ENCODE assay signal across 32 cellular contexts in the genomic region with DNA sequence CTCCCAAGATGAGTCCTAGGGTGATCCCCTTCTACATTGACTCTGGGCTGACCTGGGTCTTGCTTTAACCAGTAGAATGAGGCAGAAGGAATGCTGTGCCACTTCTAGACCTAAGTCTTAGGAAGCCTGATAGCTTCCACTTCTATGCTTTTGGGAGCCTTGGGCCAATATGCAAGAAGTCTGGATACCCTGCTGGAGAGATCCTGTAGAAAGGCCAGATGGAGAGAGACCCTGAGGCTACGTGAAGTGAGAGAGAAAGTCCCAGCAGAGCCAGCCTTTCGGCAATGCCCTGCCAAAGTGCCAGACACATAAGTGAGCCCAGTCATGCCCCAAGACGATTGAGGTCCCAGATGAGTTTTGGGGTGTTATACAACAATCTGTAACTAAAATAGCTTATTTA. TPM values are rescaled to one million over a fixed set of nuclear protein-coding genes. Genes with fewer than 3 reads are reported as not detected.
"Had no signal": no experiment of that assay in that cellular context is flagged by ENCODE, and none has a peak within 500 bp of the region (broad histone marks: within the 10 kb centered on the region; RNA-seq: fewer than 3 reads in every experiment).

No MANE protein-coding gene starts in this region.

- H3K4me3 Mint-ChIP-seq: activated CD4-positive, alpha-beta memory T cell treated with anti-CD3 and anti-CD28 coated beads for 36 hours; activated CD4-positive, alpha-beta T cell treated with anti-CD3 and anti-CD28 coated beads, Interleukin-2, amount 10 ng/mL, durations not matched to agents 7 days and 5 days; activated naive CD8-positive, alpha-beta T cell treated with anti-CD3 and anti-CD28 coated beads, Interleukin-2, amount 50 U/mL, for 24 hours; activated T-cell treated with anti-CD3 and anti-CD28 coated beads, Interleukin-2, amount 50 U/mL, for 4 hours; T-helper 17 cell had no signal

- ATAC-seq: activated naive CD4-positive, alpha-beta T cell treated with anti-CD3 and anti-CD28 coated beads, Interleukin-2, amount 50 U/mL, for 72 hours; activated naive CD8-positive, alpha-beta T cell treated with anti-CD3 and anti-CD28 coated beads, Interleukin-2, amount 50 U/mL, for 24 hours; activated T-cell treated with anti-CD3 and anti-CD28 coated beads, Interleukin-2, amount 50 U/mL, for 4 hours; body of pancreas; T-helper 17 cell had no signal

- DNase-seq: activated CD4-positive, alpha-beta memory T cell treated with anti-CD3 and anti-CD28 coated beads for 36 hours; activated CD4-positive, alpha-beta T cell treated with anti-CD3 and anti-CD28 coated beads, Interleukin-2, amount 10 ng/mL, durations not matched to agents 7 days and 5 days; activated CD4-positive, CD25-positive, alpha-beta regulatory T cell; activated CD8-positive, alpha-beta memory T cell treated with anti-CD3 and anti-CD28 coated beads for 24 hours; activated effector memory CD4-positive, alpha-beta T cell treated with anti-CD3 and anti-CD28 coated beads, Interleukin-2, amount 50 U/mL, for 16 hours; activated naive CD4-positive, alpha-beta T cell treated with Interleukin-2 at 50 U/mL for 16 hours; activated naive CD8-positive, alpha-beta T cell treated with anti-CD3 and anti-CD28 coated beads, Interleukin-2, amount 50 U/mL, for 24 hours; activated T-cell treated with anti-CD3 and anti-CD28 coated beads, Interleukin-2, amount 50 U/mL, for 4 hours; amniotic stem cell; body of pancreas; central memory CD4-positive, alpha-beta T cell; Kasumi-1; NCI-H1092; NCI-H1417; NCI-H1930; NCI-H2171; NCI-H226; NCI-H526; NCI-H774; NK-92 treated with Interleukin-12 subunit alpha and Interleukin-12 subunit beta, amount 100 ng/mL, for 24 hours; OCI-M1; Peyer's patch; SHP77; T-helper 17 cell; T-helper 9 cell had no signal

- H3K36me3 Mint-ChIP-seq: activated CD4-positive, alpha-beta memory T cell treated with anti-CD3 and anti-CD28 coated beads for 36 hours; activated naive CD4-positive, alpha-beta T cell treated with anti-CD3 and anti-CD28 coated beads, Interleukin-2, amount 50 U/mL, for 72 hours had no signal

- H3K9me3 ChIP-seq: ascending aorta, body of pancreas, Peyer's patch had no signal

- H3K4me3 ChIP-seq: ascending aorta, body of pancreas, Peyer's patch had no signal

- H3K9me3 Mint-ChIP-seq: activated CD4-positive, alpha-beta memory T cell treated with anti-CD3 and anti-CD28 coated beads for 36 hours; activated naive CD4-positive, alpha-beta T cell treated with anti-CD3 and anti-CD28 coated beads, Interleukin-2, amount 50 U/mL, for 72 hours; activated naive CD8-positive, alpha-beta T cell treated with anti-CD3 and anti-CD28 coated beads, Interleukin-2, amount 50 U/mL, for 24 hours; activated T-cell treated with anti-CD3 and anti-CD28 coated beads, Interleukin-2, amount 50 U/mL, for 4 hours had no signal

- H3K36me3 ChIP-seq: ascending aorta, Peyer's patch had no signal

- H3K27ac Mint-ChIP-seq: activated CD4-positive, alpha-beta memory T cell treated with anti-CD3 and anti-CD28 coated beads for 36 hours; activated CD4-positive, alpha-beta T cell treated with anti-CD3 and anti-CD28 coated beads, Interleukin-2, amount 10 ng/mL, durations not matched to agents 7 days and 5 days; activated naive CD4-positive, alpha-beta T cell treated with anti-CD3 and anti-CD28 coated beads, Interleukin-2, amount 50 U/mL, for 72 hours; activated naive CD8-positive, alpha-beta T cell treated with anti-CD3 and anti-CD28 coated beads, Interleukin-2, amount 50 U/mL, for 24 hours; T-helper 17 cell had no signal

- H3K27ac ChIP-seq: ascending aorta, body of pancreas, Peyer's patch had no signal

- H3K27me3 ChIP-seq: ascending aorta, Peyer's patch had no signal

- FAIRE-seq: bronchial epithelial cell, TTC549 had no signal

- H3K4me1 ChIP-seq: ascending aorta had no signal

RNA-seq across cellular contexts. Expression of a gene that starts 1.7 kb away (rescaled TPM):
- total RNA-seq: activated CD4-positive, alpha-beta memory T cell treated with anti-CD3 and anti-CD28 coated beads for 36 hours; activated CD4-positive, alpha-beta T cell treated with anti-CD3 and anti-CD28 coated beads, Interleukin-2, amount 10 ng/mL, durations not matched to agents 7 days and 5 days; activated naive CD4-positive, alpha-beta T cell treated with anti-CD3 and anti-CD28 coated beads, Interleukin-2, amount 50 U/mL, for 72 hours; activated T-cell treated with anti-CD3 and anti-CD28 coated beads, Interleukin-2, amount 50 U/mL, for 4 hours; bronchial epithelial cell; NCI-H460; T-helper 17 cell had no signal

RNA-seq across cellular contexts. Expression of a gene that starts 40.3 kb away (rescaled TPM):
- total RNA-seq: activated CD4-positive, alpha-beta memory T cell treated with anti-CD3 and anti-CD28 coated beads for 36 hours; activated CD4-positive, alpha-beta T cell treated with anti-CD3 and anti-CD28 coated beads, Interleukin-2, amount 10 ng/mL, durations not matched to agents 7 days and 5 days; activated naive CD4-positive, alpha-beta T cell treated with anti-CD3 and anti-CD28 coated beads, Interleukin-2, amount 50 U/mL, for 72 hours; activated T-cell treated with anti-CD3 and anti-CD28 coated beads, Interleukin-2, amount 50 U/mL, for 4 hours; ascending aorta; body of pancreas; M059J; NCI-H460; SK-MEL-5; T-helper 17 cell had no signal
